In genomic region chr4:140789752-140790151, GRCh38 we compare ENCODE assay signal across 10 cellular contexts. TPM values are rescaled to one million over a fixed set of nuclear protein-coding genes. Genes with fewer than 3 reads are reported as not detected.
DNase-seq lines count a peak whose midpoint lies in the region; ATAC-seq and TF ChIP-seq lines count a peak whose summit lies in the region.
"Had no signal": no experiment of that assay in that cellular context is flagged by ENCODE, and none has a peak within 500 bp of the region (broad histone marks: within the 10 kb centered on the region; RNA-seq: fewer than 3 reads in every experiment).

No MANE protein-coding gene starts in this region.

- H3K4me3 ChIP-seq in GM23248: no peak overlapping the region
- peak overlapping the region; percentile 60 for H3K4me3 ChIP-seq in OCI-LY3 (ENCODE audit: low read length)
- no peak overlapping the region for H3K4me3 ChIP-seq in lower lobe of right lung
- H3K4me3 ChIP-seq in lower leg skin (ENCODE audit: low read depth, poor library complexity, severe bottlenecking): no peak overlapping the region
- H3K4me3 ChIP-seq: Peyer's patch had no signal

- no peak for TF ChIP-seq CTCF in OCI-LY3 (IDR thresholded peaks at IDR 0.05; ENCODE audit: low read depth, low read length)
- no peak for TF ChIP-seq CTCF in lower lobe of right lung (IDR thresholded peaks at IDR 0.05)
- TF ChIP-seq CTCF in lower leg skin (IDR thresholded peaks at IDR 0.05): no peak
- no peak for TF ChIP-seq CTCF in omental fat pad (IDR thresholded peaks at IDR 0.05)

- H3K79me2 ChIP-seq in GM23248 (ENCODE audit: insufficient read depth): no peaks in the 10 kb centered on the region
- no peaks in the 10 kb centered on the region for H3K79me2 ChIP-seq in OCI-LY3 (ENCODE audit: low read length)

- intact Hi-C loops in lower lobe of right lung (cut with DNase I) (no loop called here), lower leg skin (cut with DNase I; ENCODE audit: low total_unique reads) (no loop called here)

- no peaks in the 10 kb centered on the region for H4K20me1 ChIP-seq in GM23248 (ENCODE audit: insufficient read depth)
- H4K20me1 ChIP-seq in OCI-LY3 (ENCODE audit: insufficient read depth, low read length): peaks cover 11% of the 10 kb centered on the region

- in situ Hi-C loops in GM23248 (cut with MboI): no loop called here

- WGBS in GM23248 (ENCODE audit: low coverage in 1 of 2, low lambda C conversion rate in 2 of 2, missing lambda C conversion rate in 2 of 2), 2 experiments: 35 to 47% methylated on average over 5 of the region's 5 CpGs
- 49 to 51% methylated on average over 5 of the region's 5 CpGs for WGBS in lower leg skin, 2 donors

- no peaks in the 10 kb centered on the region for H3K27me3 Mint-ChIP-seq in effector memory CD8-positive, alpha-beta T cell

- DNase-seq in GM23248 (peak; percentile 28), lower lobe of right lung (no peak), lower leg skin (ENCODE audit: low spot score in 2 of 2) (no peak), DMS79 treated with DMSO at 0.1 percent for 48 hours (lab: John Stamatoyannopoulos, UW) (no peak), omental fat pad (ENCODE audit: low spot score) (no peak)
- no peak for DNase-seq in effector memory CD8-positive, alpha-beta T cell
- DNase-seq: activated CD8-positive, alpha-beta memory T cell treated with anti-CD3 and anti-CD28 coated beads, Interleukin-2, amount 50 U/mL, for 48 hours; Peyer's patch had no signal

- no peak overlapping the region for H3K4me2 ChIP-seq in GM23248 (ENCODE audit: unreplicated experiment)
- peak overlapping the region; percentile 82 for H3K4me2 ChIP-seq in OCI-LY3 (ENCODE audit: low read length)

- H3K4me1 ChIP-seq in GM23248 (ENCODE audit: insufficient read depth): no peaks in the 10 kb centered on the region
- H3K4me1 ChIP-seq in OCI-LY3 (ENCODE audit: low read length): peaks cover 33% of the 10 kb centered on the region
- peaks cover 6% of the 10 kb centered on the region for H3K4me1 ChIP-seq in lower lobe of right lung

- peaks cover 5% of the 10 kb centered on the region; the same call in 1 of the 2 replicates for H3K27me3 ChIP-seq in GM23248 (replicated peaks; ENCODE audit: insufficient read depth)
- peaks cover 48% of the 10 kb centered on the region for H3K27me3 ChIP-seq in OCI-LY3 (ENCODE audit: low read depth, low read length)
- no peaks in the 10 kb centered on the region for H3K27me3 ChIP-seq in lower lobe of right lung (ENCODE audit: low read depth)
- H3K27me3 ChIP-seq: Peyer's patch had no signal

- H3K9me2 ChIP-seq in GM23248 (ENCODE audit: insufficient read depth): no peaks in the 10 kb centered on the region

- no peaks in the 10 kb centered on the region for H3K4me1 Mint-ChIP-seq in effector memory CD8-positive, alpha-beta T cell (ENCODE audit: low read depth in 2 of 2)

- no peak for TF ChIP-seq POLR2A in lower leg skin (IDR thresholded peaks at IDR 0.05)

- H3K4me3 Mint-ChIP-seq in effector memory CD8-positive, alpha-beta T cell: no peak overlapping the region

- H3K36me3 ChIP-seq in GM23248 (ENCODE audit: low read depth): no peaks in the 10 kb centered on the region
- H3K36me3 ChIP-seq in OCI-LY3 (replicated peaks; ENCODE audit: low read depth, low read length): peaks cover 5% of the 10 kb centered on the region
- no peaks in the 10 kb centered on the region for H3K36me3 ChIP-seq in lower lobe of right lung
- H3K36me3 ChIP-seq: Peyer's patch had no signal

- no peaks in the 10 kb centered on the region for H3K36me3 Mint-ChIP-seq in effector memory CD8-positive, alpha-beta T cell (ENCODE audit: insufficient read depth)

- ATAC-seq in GM18498 (IDR thresholded peaks at IDR 0.05; ENCODE audit: unreplicated experiment) (peak; percentile 54), lower lobe of right lung (peak; percentile 63 to 82), omental fat pad (ENCODE audit: low FRiP score) (no peak)
- ATAC-seq in effector memory CD8-positive, alpha-beta T cell (replicated peaks): no peak

- H3K9ac ChIP-seq in GM23248 (no peak overlapping the region), OCI-LY3 (ENCODE audit: low read length) (peak overlapping the region; percentile 48)

- H3K27ac ChIP-seq in GM23248 (no peak overlapping the region), OCI-LY3 (ENCODE audit: low read length) (peak overlapping the region; percentile 78), lower lobe of right lung (peak overlapping the region; percentile 65)

- H3K9me3 ChIP-seq in GM23248 (ENCODE audit: low read depth) (no peaks in the 10 kb centered on the region), OCI-LY3 (ENCODE audit: insufficient read depth, low read length) (peaks cover 7% of the 10 kb centered on the region), lower lobe of right lung (peaks cover 5% of the 10 kb centered on the region)

- H2AFZ ChIP-seq in GM23248 (no peak overlapping the region), OCI-LY3 (ENCODE audit: low read depth, low read length) (no peak overlapping the region)

- no peak overlapping the region for H3K27ac Mint-ChIP-seq in effector memory CD8-positive, alpha-beta T cell

- H3F3A ChIP-seq in GM23248 (ENCODE audit: insufficient read depth): no peaks in the 10 kb centered on the region

- H3K9me3 Mint-ChIP-seq in effector memory CD8-positive, alpha-beta T cell: peaks cover 0 to 1% of the 10 kb centered on the region in 2 donors

RNA-seq across cellular contexts. Expression of gene TBC1D9, which starts 33.6 kb away (rescaled TPM):
- total RNA-seq in GM23248 (2014; rRNA removed; shearing (Covaris generic)): 14.4 and 18.3 TPM in 2 replicates
- polyA plus RNA-seq in GM23248 (2016; fragmentation: Nextera tagmentation; extraction: Ambion mirVana): 4.4 and 4.6 TPM in 2 replicates
- total RNA-seq in lower lobe of right lung (42.6 TPM), lower leg skin (10 to 100 TPM in 1 of 4 donors, 1 to 10 TPM in 3; 5.7 to 13.0 (median 7.3) TPM), omental fat pad (10 to 100 TPM; 29.6 to 60.3 (median 48.3) TPM)

Comparison
In these comparisons a context has a peak if more than half of its experiments do, and no peak if none do; other contexts are left out.
1. ATAC-seq: peak in GM18498 (single experiment) and lower lobe of right lung (2 of 2); none in effector memory CD8-positive, alpha-beta T cell (single experiment) and omental fat pad (single experiment).